ENCODE assay signal across 24 cellular contexts in genomic region chr10:16699435-16699834, GRCh38.
DNase-seq lines count a peak whose midpoint lies in the region; TF ChIP-seq lines count a peak whose summit lies in the region.
"Had no signal": no experiment of that assay in that cellular context is flagged by ENCODE, and none has a peak within 500 bp of the region (broad histone marks: within the 10 kb centered on the region; RNA-seq: fewer than 3 reads in every experiment).

No MANE protein-coding gene starts in this region.

- peaks cover 25% of the 10 kb centered on the region for H3K4me1 Mint-ChIP-seq in neural progenitor cell

- H3K4me3 Mint-ChIP-seq in neural progenitor cell, result no peak overlapping the region
- H3K4me3 Mint-ChIP-seq: CD8-positive, alpha-beta T cell; T-helper 1 cell treated with Interleukin-12 subunit alpha and Interleukin-12 subunit beta and Interleukin-4 antibody, amounts not matched to agents 30 μg/mL and 1 μg/mL, for 36 hours had no signal

- H3K79me2 ChIP-seq in neural progenitor cell (ENCODE audit: low read depth), result no peaks in the 10 kb centered on the region

- H3K36me3 Mint-ChIP-seq in neural progenitor cell, result no peaks in the 10 kb centered on the region

- peaks cover 8% of the 10 kb centered on the region for H3K9me3 Mint-ChIP-seq in neural progenitor cell

- H3K36me3 ChIP-seq in HEK293 (ENCODE audit: control insufficient read depth in 2 of 2, insufficient read depth in 1 of 2, low read length in 2 of 2) (no peaks in the 10 kb centered on the region), WERI-Rb-1 (no peaks in the 10 kb centered on the region), neural progenitor cell (no peaks in the 10 kb centered on the region)
- H3K36me3 ChIP-seq: SJSA1 had no signal

- no peak overlapping the region for H2AFZ ChIP-seq in neural progenitor cell (replicated peaks)

- H3K9ac ChIP-seq in neural progenitor cell, result no peak overlapping the region

- H3K27ac ChIP-seq in HEK293 (ENCODE audit: extremely low read depth, low read depth, low read length) (no peak overlapping the region), WERI-Rb-1 (no peak overlapping the region), neural progenitor cell (no peak overlapping the region)
- H3K27ac ChIP-seq: C4-2B, SJSA1 had no signal

- H3K4me3 ChIP-seq in HEK293 (ENCODE audit: low read depth, low read length) (no peak overlapping the region), WERI-Rb-1 (ENCODE audit: low read depth, low read length) (no peak overlapping the region; the same call in 1 of the 2 replicates), neural progenitor cell (no peak overlapping the region)
- H3K4me3 ChIP-seq: SJSA1 had no signal

- H3K27me3 Mint-ChIP-seq in neural progenitor cell (ENCODE audit: insufficient read depth, low read depth), result peaks cover 12% of the 10 kb centered on the region

- POLR2A ChIA-PET in HEK293 (lab: Yijun Ruan, JAX), result no interaction called here

- CTCF ChIA-PET in HEK293 (lab: Yijun Ruan, JAX), result no interaction called here

- H3K4me1 ChIP-seq in HEK293 (ENCODE audit: control insufficient read depth, insufficient read depth, low read length), result no peaks in the 10 kb centered on the region
- H3K4me1 ChIP-seq in neural progenitor cell, result peaks cover 10% of the 10 kb centered on the region
- H3K4me1 ChIP-seq: Caco-2, SJSA1 had no signal

- H3K27me3 ChIP-seq in WERI-Rb-1 (ENCODE audit: insufficient read depth, low read depth, severe bottlenecking) (no peaks in the 10 kb centered on the region), neural progenitor cell (no peaks in the 10 kb centered on the region)
- H3K27me3 ChIP-seq: SJSA1 had no signal

- H3K9me3 ChIP-seq in HEK293 (ENCODE audit: control insufficient read depth, insufficient read depth, low read depth, low read length) (no peaks in the 10 kb centered on the region), WERI-Rb-1 (ENCODE audit: severe bottlenecking) (no peaks in the 10 kb centered on the region), neural progenitor cell (ENCODE audit: low read depth) (no peaks in the 10 kb centered on the region)
- H3K9me3 ChIP-seq: Caco-2, SJSA1 had no signal

- no peak for TF ChIP-seq CTCF in HEK293 (tag by site-specific recombination; IDR thresholded peaks at IDR 0.05)
- no peak for TF ChIP-seq CTCF in WERI-Rb-1 (IDR thresholded peaks at IDR 0.05; ENCODE audit: low read depth, low read length)
- no peak for TF ChIP-seq CTCF in neural progenitor cell (IDR thresholded peaks at IDR 0.05)
- TF ChIP-seq CTCF in GM13976 (IDR thresholded peaks at IDR 0.05; ENCODE audit: borderline replicate concordance, control extremely low read depth, extremely low read depth, insufficient read depth, missing control alignments), result no peak

- no peak overlapping the region for H3K27ac Mint-ChIP-seq in neural progenitor cell
- H3K27ac Mint-ChIP-seq: CD8-positive, alpha-beta T cell; T-helper 1 cell treated with Interleukin-12 subunit alpha and Interleukin-12 subunit beta and Interleukin-4 antibody, amounts not matched to agents 30 μg/mL and 1 μg/mL, for 36 hours had no signal

- no peak overlapping the region for H3K4me2 ChIP-seq in neural progenitor cell

- H4K20me1 ChIP-seq in neural progenitor cell (ENCODE audit: low read depth), result no peaks in the 10 kb centered on the region

- DNase-seq in D341Med (ENCODE audit: low spot score) (peak; percentile 87), WERI-Rb-1 (peak; percentile 86), neural progenitor cell (ENCODE audit: low spot score) (peak; percentile 77), midbrain (lab: John Stamatoyannopoulos, UW) (no peak), GM13976 (ENCODE audit: low spot score) (no peak), anterior cingulate cortex (lab: John Stamatoyannopoulos, UW) (no peak)
- DNase-seq: Caco-2; CD8-positive, alpha-beta T cell; DMS79 treated with DMSO at 0.1 percent for 48 hours; GF-D8; HCEC 1CT; NCI-H1092; NCI-H1436; NCI-H187; NCI-H2081 treated with DMSO at 0.1 percent for 48 hours; NCI-H345; NCI-H510A treated with DMSO at 0.1 percent for 48 hours; NCI-H748 treated with DMSO at 0.1 percent for 48 hours; NK-92 treated with Interleukin-12 subunit alpha and Interleukin-12 subunit beta, amount 100 ng/mL, for 24 hours; PC-3 had no signal

- peaks cover 4% of the 10 kb centered on the region for H3F3A ChIP-seq in neural progenitor cell (ENCODE audit: low read depth)

- in situ Hi-C loops in GM13976 (cut with MboI; ENCODE audit: low sequenced_read_pairs, unreplicated experiment), result no loop called here

TF ChIP-seq in HEK293, 187 proteins besides CTCF, POLR2A, EP300 and RAD21:
- TF ChIP-seq TRIM28 (IDR thresholded peaks at IDR 0.05; ENCODE audit: borderline replicate concordance, low read length) (peak; percentile 37; the same call in 1 of the 2 replicates), PBX3 (CRISPR knock-in tag; IDR thresholded peaks at IDR 0.05) (no peak)

Comparison
In these comparisons a context has a peak if more than half of its experiments do, and no peak if none do; other contexts are left out.
1. DNase-seq: peak in D341Med (single experiment), WERI-Rb-1 (single experiment) and neural progenitor cell (single experiment); none in midbrain (single experiment), GM13976 (single experiment) and anterior cingulate cortex (0 of 58).